Comparison of ENCODE assay signal across 18 cellular contexts in genomic region chr1:247431643-247432042, GRCh38. TPM values are rescaled to one million over a fixed set of nuclear protein-coding genes. Genes with fewer than 3 reads are reported as not detected.
DNase-seq lines count a peak whose midpoint lies in the region; ATAC-seq and TF ChIP-seq lines count a peak whose summit lies in the region.
"Had no signal": no experiment of that assay in that cellular context is flagged by ENCODE, and none has a peak within 500 bp of the region (broad histone marks: within the 10 kb centered on the region; RNA-seq: fewer than 3 reads in every experiment).

No MANE protein-coding gene starts in this region.

- no peaks in the 10 kb centered on the region for H3K9me3 ChIP-seq in T-helper 17 cell (ENCODE audit: control insufficient read depth, low read length, poor library complexity, severe bottlenecking)

- no peak for TF ChIP-seq POLR2A in NB4 (IDR thresholded peaks at IDR 0.05; ENCODE audit: extremely low read depth, insufficient read length)

- H3K9me3 Mint-ChIP-seq in endothelial cell (ENCODE audit: unreplicated experiment): peaks cover 5% of the 10 kb centered on the region
- H3K9me3 Mint-ChIP-seq: CD4-positive, CD25-positive, alpha-beta regulatory T cell; T-cell had no signal

- no peak overlapping the region for H3K4me3 ChIP-seq in NB4 (ENCODE audit: low read depth, low read length)

- H3K36me3 Mint-ChIP-seq in T-helper 17 cell (ENCODE audit: low read depth) (peaks cover 11% of the 10 kb centered on the region), endothelial cell (ENCODE audit: low read depth, unreplicated experiment) (peaks cover 4% of the 10 kb centered on the region)
- H3K36me3 Mint-ChIP-seq: CD4-positive, CD25-positive, alpha-beta regulatory T cell had no signal

- H3K27ac ChIP-seq in 22Rv1: no peak overlapping the region
- H3K27ac ChIP-seq: RWPE1 had no signal

- TF ChIP-seq CTCF in 22Rv1 (IDR thresholded peaks at IDR 0.05): peak; percentile 45
- peak; percentile 12 for TF ChIP-seq CTCF in GM12873 (IDR thresholded peaks at IDR 0.05; ENCODE audit: insufficient read depth, low read depth, low read length, missing control alignments)
- TF ChIP-seq CTCF in NB4 (IDR thresholded peaks at IDR 0.05; ENCODE audit: low read depth, low read length): no peak
- TF ChIP-seq CTCF in endothelial cell (IDR thresholded peaks at IDR 0.05; ENCODE audit: unreplicated experiment): no peak

- H3K4me3 Mint-ChIP-seq in T-helper 17 cell (no peak overlapping the region), endothelial cell (ENCODE audit: unreplicated experiment) (no peak overlapping the region)
- H3K4me3 Mint-ChIP-seq: CD4-positive, CD25-positive, alpha-beta regulatory T cell; T-cell had no signal

- H3K27ac Mint-ChIP-seq in T-helper 17 cell: peak overlapping the region; percentile 78
- no peak overlapping the region for H3K27ac Mint-ChIP-seq in endothelial cell (ENCODE audit: unreplicated experiment)
- H3K27ac Mint-ChIP-seq: CD4-positive, CD25-positive, alpha-beta regulatory T cell; T-cell had no signal

- H3K27me3 Mint-ChIP-seq in T-helper 17 cell (no peaks in the 10 kb centered on the region), endothelial cell (ENCODE audit: unreplicated experiment) (peaks cover 7% of the 10 kb centered on the region)
- H3K27me3 Mint-ChIP-seq: T-cell had no signal

- ATAC-seq in T-helper 17 cell: no peak
- ATAC-seq in HG03175 (IDR thresholded peaks at IDR 0.05; ENCODE audit: unreplicated experiment): no peak
- no peak for ATAC-seq in HG03378 (IDR thresholded peaks at IDR 0.05; ENCODE audit: unreplicated experiment)
- ATAC-seq: T-cell had no signal

- peaks cover 12% of the 10 kb centered on the region for H3K4me1 Mint-ChIP-seq in T-helper 17 cell
- H3K4me1 Mint-ChIP-seq in endothelial cell (ENCODE audit: unreplicated experiment): peaks cover 4% of the 10 kb centered on the region
- H3K4me1 Mint-ChIP-seq: CD4-positive, CD25-positive, alpha-beta regulatory T cell had no signal

- DNase-seq in NB4 (ENCODE audit: low read depth) (peak; percentile 35), T-helper 17 cell (no peak), endothelial cell (ENCODE audit: low spot score) (no peak)
- no peak for DNase-seq in activated CD4-positive, alpha-beta T cell treated with anti-CD3 and anti-CD28 coated beads, Interleukin-2, amount 50 U/mL, for 4 hours
- DNase-seq: CD4-positive, CD25-positive, alpha-beta regulatory T cell; DMS79 treated with DMSO at 0.1 percent for 48 hours; GDM1; GOT3; NCI-H1092 treated with DMSO at 0.1 percent for 48 hours; NCI-H187; NCI-H748 treated with DMSO at 0.1 percent for 48 hours; T-cell had no signal

RNA-seq across cellular contexts. Expression of gene NLRP3, which starts 15.7 kb away (rescaled TPM):
- total RNA-seq in T-helper 17 cell (1 to 10 TPM; 9.2 TPM), endothelial cell (ENCODE audit: unreplicated experiment) (0.44 TPM)

RNA-seq across cellular contexts. Expression of gene OR2B11, which starts 26.3 kb away (rescaled TPM):
- total RNA-seq in T-helper 17 cell (under 1 TPM in 1 of 2 donors, not detected in 1; 0.05 TPM), endothelial cell (ENCODE audit: unreplicated experiment) (not detected)
- total RNA-seq: CD4-positive, CD25-positive, alpha-beta regulatory T cell; SK-MEL-5; T-cell had no signal

Comparison
In these comparisons a context has a peak if more than half of its experiments do, and no peak if none do; other contexts are left out.
1. CTCF ChIP-seq: peak in 22Rv1 (single experiment) and GM12873 (single experiment); none in NB4 (single experiment) and endothelial cell (single experiment).